ENCODE assay signal across 8 cellular contexts in genomic region chr1:214440219-214440965, GRCh38.
DNase-seq lines count a peak whose midpoint lies in the region; ATAC-seq and TF ChIP-seq lines count a peak whose summit lies in the region.
"Had no signal": no experiment of that assay in that cellular context is flagged by ENCODE, and none has a peak within 500 bp of the region (broad histone marks: within the 10 kb centered on the region; RNA-seq: fewer than 3 reads in every experiment).

No MANE protein-coding gene starts in this region.

- intact Hi-C loops in HCT116 (cut with micrococcal nuclease): no loop called here

- no peaks in the 10 kb centered on the region for H3K9me3 ChIP-seq in HCT116 (ENCODE audit: control insufficient read depth in 1 of 2, insufficient read depth in 1 of 2, low read depth in 1 of 2, low read length in 2 of 2)

- H3K36me3 ChIP-seq in HCT116 (ENCODE audit: control insufficient read depth in 1 of 2, insufficient read depth in 2 of 2, low read length in 2 of 2): no peaks in the 10 kb centered on the region

- no peak for TF ChIP-seq CTCF in HCT116 (IDR thresholded peaks at IDR 0.05 in 2 of 3, conservative IDR thresholded peaks at IDR 0.05 in 1 of 3; ENCODE audit: borderline replicate concordance in 1 of 3, insufficient read depth in 1 of 3, low read depth in 2 of 3, low read length in 2 of 3)
- TF ChIP-seq CTCF in endothelial cell (IDR thresholded peaks at IDR 0.05; ENCODE audit: unreplicated experiment): no peak
- TF ChIP-seq CTCF in progenitor cell of endocrine pancreas (IDR thresholded peaks at IDR 0.05; ENCODE audit: unreplicated experiment): no peak

- no peaks in the 10 kb centered on the region for H3K36me3 Mint-ChIP-seq in endothelial cell (ENCODE audit: low read depth, unreplicated experiment)
- peaks cover 7% of the 10 kb centered on the region for H3K36me3 Mint-ChIP-seq in progenitor cell of endocrine pancreas (ENCODE audit: insufficient read depth)

- H3K4me2 ChIP-seq in HCT116 (ENCODE audit: low read length): peak overlapping the region; percentile 74

- no TSS peak for BruUV-seq in HCT116 (replicated peaks; lab: Mats Ljungman, UMichigan)

- H3K4me1 ChIP-seq in HCT116 (ENCODE audit: control insufficient read depth in 1 of 2, insufficient read depth in 2 of 2, low read length in 2 of 2): peaks cover 50% of the 10 kb centered on the region in 2 experiments

- no peak for DNase-seq in HCT116 (ENCODE audit: low read depth, low spot score)
- peak; percentile 42 to 46 for DNase-seq in NCI-H526 (lab: John Stamatoyannopoulos, UW)
- DNase-seq in endothelial cell (ENCODE audit: low spot score): no peak
- no peak for DNase-seq in progenitor cell of endocrine pancreas (ENCODE audit: low spot score, unreplicated experiment)
- DNase-seq in LoVo (ENCODE audit: low spot score): no peak
- no peak for DNase-seq in NCI-H524 treated with DMSO at 0.1 percent for 48 hours (lab: John Stamatoyannopoulos, UW)
- DNase-seq: activated CD4-positive, CD25-positive, alpha-beta regulatory T cell treated with anti-CD3 and anti-CD28 coated beads, Interleukin-2, amount 50 U/mL, for 72 hours had no signal

- ATAC-seq in HCT116 (peak; percentile 9; the same call in 1 of the 2 replicates), GM18867 (IDR thresholded peaks at IDR 0.05; ENCODE audit: unreplicated experiment) (no peak)

- peak overlapping the region; percentile 66 for H3K27ac ChIP-seq in HCT116 (ENCODE audit: low read depth, low read length)

- H3K27ac Mint-ChIP-seq in endothelial cell (ENCODE audit: unreplicated experiment) (peak overlapping the region; percentile 57), progenitor cell of endocrine pancreas (peak overlapping the region; percentile 87)

- H3K79me2 ChIP-seq in HCT116 (ENCODE audit: insufficient read depth, low read length): no peaks in the 10 kb centered on the region

- no peaks in the 10 kb centered on the region for H3K9me2 ChIP-seq in HCT116 (ENCODE audit: insufficient read depth)

- H3K9ac ChIP-seq in HCT116 (ENCODE audit: low read length): peak overlapping the region; percentile 51

- no peaks in the 10 kb centered on the region for H3K27me3 ChIP-seq in HCT116 (ENCODE audit: insufficient read depth, low read length)

- no peak for TF ChIP-seq RAD21 in HCT116 (IDR thresholded peaks at IDR 0.05; ENCODE audit: low read depth)

- TF ChIP-seq POLR2A in HCT116 (IDR thresholded peaks at IDR 0.05; ENCODE audit: borderline replicate concordance, extremely low read depth, insufficient read depth, insufficient read length): no peak

- H3K9me3 Mint-ChIP-seq in endothelial cell (ENCODE audit: unreplicated experiment): no peaks in the 10 kb centered on the region
- H3K9me3 Mint-ChIP-seq in progenitor cell of endocrine pancreas (ENCODE audit: low read depth): peaks cover 4% of the 10 kb centered on the region

- H3K27me3 Mint-ChIP-seq in endothelial cell (ENCODE audit: unreplicated experiment) (no peaks in the 10 kb centered on the region), progenitor cell of endocrine pancreas (no peaks in the 10 kb centered on the region)

- RAD21 ChIA-PET in HCT116 (lab: Charles Lee; ENCODE audit: low non-redundant PET in 1 of 2, low total read pairs in 2 of 2, uncharacterized antibody in 2 of 2, unreplicated experiment in 2 of 2): no interaction called here

- H2AFZ ChIP-seq in HCT116 (ENCODE audit: low read depth, low read length, poor library complexity, severe bottlenecking): no peak overlapping the region

- H3K4me3 Mint-ChIP-seq in endothelial cell (ENCODE audit: unreplicated experiment): no peak overlapping the region
- no peak overlapping the region for H3K4me3 Mint-ChIP-seq in progenitor cell of endocrine pancreas (ENCODE audit: low read depth)

- no peaks in the 10 kb centered on the region for H4K20me1 ChIP-seq in HCT116 (ENCODE audit: insufficient read depth)

- CTCF ChIA-PET in HCT116 (lab: Charles Lee): no interaction called here

- POLR2A ChIA-PET in HCT116 (lab: Charles Lee): interaction anchor here (1.5 kb wide), 1 partner anchor 15 kb away, joined by 3 read pairs; no protein-coding TSS in a partner anchor

- H3K4me1 Mint-ChIP-seq in endothelial cell (ENCODE audit: unreplicated experiment) (peaks cover 43% of the 10 kb centered on the region), progenitor cell of endocrine pancreas (ENCODE audit: low read depth) (peaks cover 51% of the 10 kb centered on the region)

- no peak overlapping the region for H3K4me3 ChIP-seq in HCT116 (replicated peaks in 1 of 2; ENCODE audit: low read depth in 1 of 2, low read length in 2 of 2)

TF ChIP-seq in HCT116, 20 proteins besides CTCF, POLR2A, EP300 and RAD21:
- TF ChIP-seq TCF7L2 (IDR thresholded peaks at IDR 0.05; ENCODE audit: borderline replicate concordance, extremely low read depth, insufficient read depth, insufficient read length) (no peak), ZNF274 (IDR thresholded peaks at IDR 0.05; ENCODE audit: low read depth, low read length) (no peak), CEBPB (IDR thresholded peaks at IDR 0.05; ENCODE audit: low read depth) (no peak), FOSL1 (IDR thresholded peaks at IDR 0.05; ENCODE audit: low read depth) (no peak), JUND (IDR thresholded peaks at IDR 0.05) (no peak), EZH2phosphoT487 (IDR thresholded peaks at IDR 0.05; ENCODE audit: borderline replicate concordance) (no peak)
- TF ChIP-seq, protein P1, sequence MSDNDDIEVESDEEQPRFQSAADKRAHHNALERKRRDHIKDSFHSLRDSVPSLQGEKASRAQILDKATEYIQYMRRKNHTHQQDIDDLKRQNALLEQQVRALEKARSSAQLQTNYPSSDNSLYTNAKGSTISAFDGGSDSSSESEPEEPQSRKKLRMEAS (IDR thresholded peaks at IDR 0.05): no peak
- TF ChIP-seq, protein P2, sequence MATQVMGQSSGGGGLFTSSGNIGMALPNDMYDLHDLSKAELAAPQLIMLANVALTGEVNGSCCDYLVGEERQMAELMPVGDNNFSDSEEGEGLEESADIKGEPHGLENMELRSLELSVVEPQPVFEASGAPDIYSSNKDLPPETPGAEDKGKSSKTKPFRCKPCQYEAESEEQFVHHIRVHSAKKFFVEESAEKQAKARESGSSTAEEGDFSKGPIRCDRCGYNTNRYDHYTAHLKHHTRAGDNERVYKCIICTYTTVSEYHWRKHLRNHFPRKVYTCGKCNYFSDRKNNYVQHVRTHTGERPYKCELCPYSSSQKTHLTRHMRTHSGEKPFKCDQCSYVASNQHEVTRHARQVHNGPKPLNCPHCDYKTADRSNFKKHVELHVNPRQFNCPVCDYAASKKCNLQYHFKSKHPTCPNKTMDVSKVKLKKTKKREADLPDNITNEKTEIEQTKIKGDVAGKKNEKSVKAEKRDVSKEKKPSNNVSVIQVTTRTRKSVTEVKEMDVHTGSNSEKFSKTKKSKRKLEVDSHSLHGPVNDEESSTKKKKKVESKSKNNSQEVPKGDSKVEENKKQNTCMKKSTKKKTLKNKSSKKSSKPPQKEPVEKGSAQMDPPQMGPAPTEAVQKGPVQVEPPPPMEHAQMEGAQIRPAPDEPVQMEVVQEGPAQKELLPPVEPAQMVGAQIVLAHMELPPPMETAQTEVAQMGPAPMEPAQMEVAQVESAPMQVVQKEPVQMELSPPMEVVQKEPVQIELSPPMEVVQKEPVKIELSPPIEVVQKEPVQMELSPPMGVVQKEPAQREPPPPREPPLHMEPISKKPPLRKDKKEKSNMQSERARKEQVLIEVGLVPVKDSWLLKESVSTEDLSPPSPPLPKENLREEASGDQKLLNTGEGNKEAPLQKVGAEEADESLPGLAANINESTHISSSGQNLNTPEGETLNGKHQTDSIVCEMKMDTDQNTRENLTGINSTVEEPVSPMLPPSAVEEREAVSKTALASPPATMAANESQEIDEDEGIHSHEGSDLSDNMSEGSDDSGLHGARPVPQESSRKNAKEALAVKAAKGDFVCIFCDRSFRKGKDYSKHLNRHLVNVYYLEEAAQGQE (IDR thresholded peaks at IDR 0.05; ENCODE audit: low read depth): no peak

Comparison
In these comparisons a context has a peak if more than half of its experiments do, and no peak if none do; other contexts are left out.
1. DNase-seq: peak in NCI-H526 (2 of 2); none in HCT116 (single experiment), endothelial cell (single experiment), progenitor cell of endocrine pancreas (single experiment), LoVo (single experiment) and NCI-H524 treated with DMSO at 0.1 percent for 48 hours (single experiment).